Comparison of ENCODE assay signal across 8 cellular contexts in the genomic region with DNA sequence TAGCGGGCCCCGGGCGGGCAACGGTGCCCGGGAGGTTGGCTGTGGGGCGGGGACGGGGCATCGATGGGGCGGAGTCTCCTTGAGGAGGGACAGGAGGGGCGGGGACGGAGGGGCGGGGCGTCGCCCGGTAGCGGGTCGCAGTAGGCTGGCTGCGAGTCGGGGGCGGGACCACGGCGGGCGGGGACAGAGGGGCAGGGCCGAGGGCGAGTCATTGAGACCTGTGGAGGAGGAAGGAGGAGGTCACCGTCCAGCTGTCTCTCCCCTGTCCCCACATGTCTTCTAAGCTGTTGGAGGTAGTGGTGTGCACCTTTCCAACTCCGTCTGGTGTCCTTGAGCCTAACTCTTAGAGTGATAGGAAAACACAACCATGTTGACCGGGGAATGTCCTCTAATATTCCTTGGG. TPM values are rescaled to one million over a fixed set of nuclear protein-coding genes. Genes with fewer than 3 reads are reported as not detected.
A peak's percentile ranks its signal among the peaks of the same experiment; 100 is the strongest.
DNase-seq lines count a peak whose midpoint lies in the region; ATAC-seq and TF ChIP-seq lines count a peak whose summit lies in the region.

A gene (minus strand): TSS at position 54 of the 403 bp plus-strand sequence. CDS start 284 bp downstream, outside the sequence.

- H3K4me1 Mint-ChIP-seq in GM23338, result peaks cover 13% of the 10 kb centered on the region
- H3K4me1 Mint-ChIP-seq in activated T-helper 2 cell treated with anti-CD3 and anti-CD28 coated beads, Interferon-gamma antibody, Interleukin-2, Interleukin-4, amounts not matched to agents 10 μg/mL and 5 μg/mL and 100 μg/mL, durations not matched to agents 14 hours and 24 hours and 36 hours (ENCODE audit: low read depth), result peaks cover 21% of the 10 kb centered on the region
- peaks cover 14 to 41% (median 41%) of the 10 kb centered on the region in 4 donors for H3K4me1 Mint-ChIP-seq in naive thymus-derived CD8-positive, alpha-beta T cell
- peaks cover 44% of the 10 kb centered on the region for H3K4me1 Mint-ChIP-seq in stimulated activated memory B cell treated with anti-CD40 and anti-IgM and Interleukin-4, amounts not matched to agents 10 μg/mL and 1 μg/mL and 100 μg/mL, for 72 hours

- ATAC-seq in GM23338, result peak; percentile 77
- peak; percentile 78 to 81 for ATAC-seq in naive thymus-derived CD8-positive, alpha-beta T cell
- ATAC-seq in stimulated activated memory B cell treated with anti-CD40 and anti-IgM and Interleukin-4, amounts not matched to agents 10 μg/mL and 1 μg/mL and 100 μg/mL, for 72 hours, result peak; percentile 92

- DNase-seq in GM23338 (ENCODE audit: low spot score) (peak; percentile 95), LHCN-M2 (ENCODE audit: low read depth) (peak; percentile 88), RPMI8226 (peak; percentile 98), fibroblast of lung (ENCODE audit: low read depth in 2 of 2) (peak; percentile 92 to 94)
- peak; percentile 90 for DNase-seq in activated T-helper 2 cell treated with anti-CD3 and anti-CD28 coated beads, Interferon-gamma antibody, Interleukin-2, Interleukin-4, amounts not matched to agents 10 μg/mL and 5 μg/mL and 100 μg/mL, durations not matched to agents 14 hours and 24 hours and 36 hours (ENCODE audit: low spot score)
- peak; percentile 86 to 99 (median 92) for DNase-seq in naive thymus-derived CD8-positive, alpha-beta T cell

- no peaks in the 10 kb centered on the region; the same call in 1 of the 3 replicates for H3K36me3 Mint-ChIP-seq in GM23338 (ENCODE audit: low read depth)
- H3K36me3 Mint-ChIP-seq in activated T-helper 2 cell treated with anti-CD3 and anti-CD28 coated beads, Interferon-gamma antibody, Interleukin-2, Interleukin-4, amounts not matched to agents 10 μg/mL and 5 μg/mL and 100 μg/mL, durations not matched to agents 14 hours and 24 hours and 36 hours (ENCODE audit: low read depth), result no peaks in the 10 kb centered on the region
- H3K36me3 Mint-ChIP-seq in naive thymus-derived CD8-positive, alpha-beta T cell, result peaks cover 0 to 2% (median 0%) of the 10 kb centered on the region in 3 donors
- H3K36me3 Mint-ChIP-seq in stimulated activated memory B cell treated with anti-CD40 and anti-IgM and Interleukin-4, amounts not matched to agents 10 μg/mL and 1 μg/mL and 100 μg/mL, for 72 hours, result no peaks in the 10 kb centered on the region

- intact Hi-C loops in activated T-helper 2 cell treated with anti-CD3 and anti-CD28 coated beads, Interferon-gamma antibody, Interleukin-2, Interleukin-4, amounts not matched to agents 10 μg/mL and 5 μg/mL and 100 μg/mL, durations not matched to agents 14 hours and 24 hours and 36 hours (cut with micrococcal nuclease), result loop anchor here (1.0 kb wide), 2 partner anchors 29 to 303 kb away; a partner anchor contains a TSS

- H3K9me3 Mint-ChIP-seq in GM23338, result no peaks in the 10 kb centered on the region
- H3K9me3 Mint-ChIP-seq in activated T-helper 2 cell treated with anti-CD3 and anti-CD28 coated beads, Interferon-gamma antibody, Interleukin-2, Interleukin-4, amounts not matched to agents 10 μg/mL and 5 μg/mL and 100 μg/mL, durations not matched to agents 14 hours and 24 hours and 36 hours, result no peaks in the 10 kb centered on the region
- no peaks in the 10 kb centered on the region for H3K9me3 Mint-ChIP-seq in naive thymus-derived CD8-positive, alpha-beta T cell
- no peaks in the 10 kb centered on the region for H3K9me3 Mint-ChIP-seq in stimulated activated memory B cell treated with anti-CD40 and anti-IgM and Interleukin-4, amounts not matched to agents 10 μg/mL and 1 μg/mL and 100 μg/mL, for 72 hours

- peak within 1 kb of the TSS; percentile 98 for H3K27ac Mint-ChIP-seq in GM23338
- H3K27ac Mint-ChIP-seq in activated T-helper 2 cell treated with anti-CD3 and anti-CD28 coated beads, Interferon-gamma antibody, Interleukin-2, Interleukin-4, amounts not matched to agents 10 μg/mL and 5 μg/mL and 100 μg/mL, durations not matched to agents 14 hours and 24 hours and 36 hours, result peak within 1 kb of the TSS; percentile 96
- peak within 1 kb of the TSS; percentile 43 to 98 (median 94) for H3K27ac Mint-ChIP-seq in naive thymus-derived CD8-positive, alpha-beta T cell
- peak within 1 kb of the TSS; percentile 93 for H3K27ac Mint-ChIP-seq in stimulated activated memory B cell treated with anti-CD40 and anti-IgM and Interleukin-4, amounts not matched to agents 10 μg/mL and 1 μg/mL and 100 μg/mL, for 72 hours

- peak within 1 kb of the TSS; percentile 82 for H3K4me3 ChIP-seq in DOHH2 (ENCODE audit: low read length)
- peak within 1 kb of the TSS; percentile 96 for H3K4me3 ChIP-seq in GM23338
- H3K4me3 ChIP-seq in fibroblast of lung (replicated peaks in 1 of 4; ENCODE audit: control extremely low read depth in 1 of 4, insufficient read depth in 1 of 4, low read depth in 3 of 4, low read length in 4 of 4), result peak within 1 kb of the TSS; percentile 80 to 95 (median 89)

- peaks cover 20% of the 10 kb centered on the region for H3K27me3 Mint-ChIP-seq in GM23338 (ENCODE audit: insufficient read depth, low read depth, poor library complexity)
- no peaks in the 10 kb centered on the region for H3K27me3 Mint-ChIP-seq in activated T-helper 2 cell treated with anti-CD3 and anti-CD28 coated beads, Interferon-gamma antibody, Interleukin-2, Interleukin-4, amounts not matched to agents 10 μg/mL and 5 μg/mL and 100 μg/mL, durations not matched to agents 14 hours and 24 hours and 36 hours (ENCODE audit: low read depth)
- no peaks in the 10 kb centered on the region for H3K27me3 Mint-ChIP-seq in naive thymus-derived CD8-positive, alpha-beta T cell
- H3K27me3 Mint-ChIP-seq in stimulated activated memory B cell treated with anti-CD40 and anti-IgM and Interleukin-4, amounts not matched to agents 10 μg/mL and 1 μg/mL and 100 μg/mL, for 72 hours, result no peaks in the 10 kb centered on the region

- H3K9ac ChIP-seq in fibroblast of lung (ENCODE audit: insufficient read depth, low read length), result peak within 1 kb of the TSS; percentile 82

- H3K4me1 ChIP-seq in DOHH2 (ENCODE audit: control insufficient read depth, low read length) (peaks cover 25% of the 10 kb centered on the region), GM23338 (ENCODE audit: insufficient read depth) (peaks cover 8% of the 10 kb centered on the region), fibroblast of lung (ENCODE audit: control insufficient read depth, extremely low read depth, insufficient read depth, low read length) (peaks cover 4% of the 10 kb centered on the region)

- H3K27ac ChIP-seq in DOHH2 (ENCODE audit: low read depth, low read length) (peak within 1 kb of the TSS; percentile 76), GM23338 (ENCODE audit: low read depth) (peak within 1 kb of the TSS; percentile 99), fibroblast of lung (ENCODE audit: insufficient read depth, low read length) (peak within 1 kb of the TSS; percentile 98)

- POLR2A ChIA-PET in naive thymus-derived CD8-positive, alpha-beta T cell (lab: Charles Lee), result interaction anchor here (1.0 to 2.2 kb wide), 5 partner anchors 14 to 43 kb away, joined by 3 to 8 read pairs (median 3); a partner anchor contains a TSS

- H4K20me1 ChIP-seq in DOHH2 (ENCODE audit: control insufficient read depth, insufficient read depth, low read depth, low read length) (no peaks in the 10 kb centered on the region; the same call in 1 of the 2 replicates), GM23338 (replicated peaks; ENCODE audit: insufficient read depth) (peaks cover 12% of the 10 kb centered on the region; the same call in 1 of the 2 replicates), fibroblast of lung (ENCODE audit: control insufficient read depth, extremely low read depth, insufficient read depth, low read length) (no peaks in the 10 kb centered on the region)

- H3K36me3 ChIP-seq in DOHH2 (ENCODE audit: control insufficient read depth, low read length), result no peaks in the 10 kb centered on the region
- H3K36me3 ChIP-seq in GM23338 (ENCODE audit: insufficient read depth), result no peaks in the 10 kb centered on the region
- H3K36me3 ChIP-seq in fibroblast of lung (ENCODE audit: control insufficient read depth, insufficient read depth, low read length), result peaks cover 4% of the 10 kb centered on the region

- H3F3A ChIP-seq in DOHH2 (ENCODE audit: control insufficient read depth, insufficient read depth) (peaks cover 5% of the 10 kb centered on the region), GM23338 (replicated peaks; ENCODE audit: low read depth) (peaks cover 6% of the 10 kb centered on the region; the same call in 1 of the 2 replicates)

- H3K4me3 Mint-ChIP-seq in GM23338, result peak within 1 kb of the TSS; percentile 90
- peak within 1 kb of the TSS; percentile 95 for H3K4me3 Mint-ChIP-seq in activated T-helper 2 cell treated with anti-CD3 and anti-CD28 coated beads, Interferon-gamma antibody, Interleukin-2, Interleukin-4, amounts not matched to agents 10 μg/mL and 5 μg/mL and 100 μg/mL, durations not matched to agents 14 hours and 24 hours and 36 hours (ENCODE audit: low read depth)
- H3K4me3 Mint-ChIP-seq in naive thymus-derived CD8-positive, alpha-beta T cell, result peak within 1 kb of the TSS; percentile 86 to 97 (median 92)
- peak within 1 kb of the TSS; percentile 94 for H3K4me3 Mint-ChIP-seq in stimulated activated memory B cell treated with anti-CD40 and anti-IgM and Interleukin-4, amounts not matched to agents 10 μg/mL and 1 μg/mL and 100 μg/mL, for 72 hours

- TF ChIP-seq CTCF in DOHH2 (IDR thresholded peaks at IDR 0.05; ENCODE audit: low read depth, low read length, poor library complexity, severe bottlenecking), result no peak
- no peak for TF ChIP-seq CTCF in GM23338 (conservative IDR thresholded peaks at IDR 0.05; ENCODE audit: low read depth in 2 of 2)
- TF ChIP-seq CTCF in fibroblast of lung (conservative IDR thresholded peaks at IDR 0.05 in 1 of 2, IDR thresholded peaks at IDR 0.05 in 1 of 2; ENCODE audit: low read depth in 1 of 2, low read length in 2 of 2), result no peak

- H3K4me2 ChIP-seq in DOHH2 (ENCODE audit: low read length) (peak within 1 kb of the TSS; percentile 98), GM23338 (peak within 1 kb of the TSS; percentile 98), fibroblast of lung (ENCODE audit: extremely low read depth, insufficient read depth, low read length) (peak within 1 kb of the TSS; percentile 100)

- H3K9me3 ChIP-seq in DOHH2 (ENCODE audit: control insufficient read depth, insufficient read depth, low read length) (no peaks in the 10 kb centered on the region), fibroblast of lung (ENCODE audit: control insufficient read depth, insufficient read depth, low read depth, low read length) (no peaks in the 10 kb centered on the region)

- peaks cover 44% of the 10 kb centered on the region for H3K79me2 ChIP-seq in DOHH2 (ENCODE audit: control insufficient read depth, low read length)
- peaks cover 40% of the 10 kb centered on the region for H3K79me2 ChIP-seq in GM23338 (replicated peaks; ENCODE audit: insufficient read depth)
- H3K79me2 ChIP-seq in fibroblast of lung (ENCODE audit: control insufficient read depth, insufficient read depth, low read length), result peaks cover 21% of the 10 kb centered on the region

- H2AFZ ChIP-seq in GM23338, result peak within 1 kb of the TSS; percentile 95
- H2AFZ ChIP-seq in fibroblast of lung (ENCODE audit: low read length), result peak within 1 kb of the TSS; percentile 94

- no peaks in the 10 kb centered on the region for H3K9me2 ChIP-seq in DOHH2 (replicated peaks; ENCODE audit: control insufficient read depth, low read length)
- no peaks in the 10 kb centered on the region for H3K9me2 ChIP-seq in GM23338 (ENCODE audit: insufficient read depth)

- peaks cover 7% of the 10 kb centered on the region; the same call in 1 of the 2 replicates for H3K27me3 ChIP-seq in DOHH2 (ENCODE audit: control insufficient read depth, low read length)
- peaks cover 18% of the 10 kb centered on the region for H3K27me3 ChIP-seq in GM23338 (ENCODE audit: insufficient read depth)
- no peaks in the 10 kb centered on the region for H3K27me3 ChIP-seq in fibroblast of lung (ENCODE audit: control insufficient read depth, insufficient read depth, low read length)

RNA-seq across cellular contexts. Expression of the gene that starts here (rescaled TPM):
- 9.9 TPM in 2 replicates for total RNA-seq in GM23338 (2014; rRNA removed; shearing (Covaris generic))
- 3.7 and 4.6 TPM in 2 replicates for polyA plus RNA-seq in GM23338 (2016; fragmentation: Nextera tagmentation; extraction: Ambion mirVana)
- 41.9 and 47.9 TPM in 2 replicates for total RNA-seq in LHCN-M2 (2014; rRNA removed)
- polyA plus RNA-seq in LHCN-M2 (2012), result 43.1 TPM
- total RNA-seq in activated T-helper 2 cell treated with anti-CD3 and anti-CD28 coated beads, Interferon-gamma antibody, Interleukin-2, Interleukin-4, amounts not matched to agents 10 μg/mL and 5 μg/mL and 100 μg/mL, durations not matched to agents 14 hours and 24 hours and 36 hours, result 13.6 and 14.3 TPM in 2 replicates
- total RNA-seq in fibroblast of lung, result 33.6 and 45.1 TPM in 2 replicates
- polyA plus RNA-seq in fibroblast of lung, result 34.0 and 37.4 TPM in 2 replicates
- 52.6 and 59.0 TPM in 2 replicates for polyA plus RNA-seq in fibroblast of lung (2012)
- polyA minus RNA-seq in fibroblast of lung (ENCODE audit: low replicate concordance), result 109 and 121 TPM in 2 replicates
- total RNA-seq in naive thymus-derived CD8-positive, alpha-beta T cell, result 10 to 100 TPM; 10.9 to 11.3 TPM
- polyA plus RNA-seq in naive thymus-derived CD8-positive, alpha-beta T cell, result 10 to 100 TPM; 10.7 to 15.5 (median 11.9) TPM

Comparison
In these comparisons a context has a peak if more than half of its experiments do, and no peak if none do; other contexts are left out.
1. Peak in every context shown above with its lines: DNase-seq, ATAC-seq, H3K4me3 ChIP-seq and H3K27ac ChIP-seq.